In the genomic region with DNA sequence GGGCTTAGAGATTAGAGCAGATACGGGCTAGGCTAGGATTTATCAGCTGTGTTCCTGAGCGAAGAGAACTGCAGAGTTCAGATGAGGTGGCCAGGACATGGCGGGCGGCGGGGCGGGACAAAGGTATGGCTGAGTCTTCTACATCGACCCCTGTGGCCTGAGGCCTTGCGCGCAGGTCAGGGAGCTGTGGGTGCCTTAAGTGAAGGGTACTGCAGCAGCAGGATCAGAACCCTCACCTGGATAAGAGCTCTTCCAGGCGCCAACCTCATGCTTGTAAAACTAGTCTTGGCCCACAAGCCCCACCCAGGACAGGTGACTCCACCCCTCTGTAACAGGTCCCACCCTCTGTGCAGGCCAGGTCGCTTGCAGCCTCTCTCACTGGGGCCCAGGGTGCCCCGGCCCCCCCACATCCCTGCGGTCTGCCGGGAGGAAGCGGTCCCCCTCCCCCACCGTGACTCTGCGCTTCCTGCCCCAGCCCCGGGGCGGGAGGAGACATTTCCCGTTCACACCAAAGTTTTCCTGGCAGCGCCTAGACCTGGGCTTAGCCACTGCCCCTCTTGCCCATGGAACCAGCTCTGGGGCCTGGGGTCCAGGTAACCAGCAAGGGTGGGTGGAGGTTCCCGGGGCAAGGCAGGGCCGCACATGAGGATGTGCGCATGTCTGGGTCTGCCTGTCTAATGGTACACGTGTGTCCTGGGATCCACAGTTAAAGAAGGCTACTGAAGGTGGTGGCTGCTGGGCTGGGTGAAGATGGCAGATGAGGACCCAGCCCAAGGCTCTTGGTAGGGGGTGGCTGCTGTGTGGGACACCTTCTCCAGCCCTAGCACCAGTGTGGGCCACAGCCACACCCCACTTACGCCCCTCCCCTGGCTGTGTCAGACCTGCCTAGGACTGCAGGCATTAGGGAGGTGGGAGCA, we compare ENCODE assay signal across 8 cellular contexts. TPM values are rescaled to one million over a fixed set of nuclear protein-coding genes. Genes with fewer than 3 reads are reported as not detected.
DNase-seq lines count a peak whose midpoint lies in the region; ATAC-seq and TF ChIP-seq lines count a peak whose summit lies in the region.

No MANE protein-coding gene starts in this region.

- H3K27me3 Mint-ChIP-seq in activated CD8-positive, alpha-beta T cell treated with anti-CD3 and anti-CD28 coated beads for 36 hours = no peaks in the 10 kb centered on the region

- H3K36me3 Mint-ChIP-seq in activated CD8-positive, alpha-beta T cell treated with anti-CD3 and anti-CD28 coated beads for 36 hours (ENCODE audit: low read depth) = peaks cover 16% of the 10 kb centered on the region

- peak overlapping the region; percentile 67 for H3K4me3 Mint-ChIP-seq in activated CD8-positive, alpha-beta T cell treated with anti-CD3 and anti-CD28 coated beads for 36 hours

- H3K4me1 Mint-ChIP-seq in activated CD8-positive, alpha-beta T cell treated with anti-CD3 and anti-CD28 coated beads for 36 hours (ENCODE audit: low read depth) = peaks cover 64% of the 10 kb centered on the region

- H2AFZ ChIP-seq in Loucy (ENCODE audit: low read length) = no peak overlapping the region

- DNase-seq in Daoy (ENCODE audit: low read depth) (peak; percentile 63), esophagus squamous epithelium (lab: John Stamatoyannopoulos, UW) (peak; percentile 57), sigmoid colon (no peak), OCI-M2 (lab: John Stamatoyannopoulos, UW; ENCODE audit: unreplicated experiment) (no peak)
- DNase-seq in activated CD8-positive, alpha-beta T cell treated with anti-CD3 and anti-CD28 coated beads for 36 hours = peak; percentile 92
- DNase-seq in stimulated activated CD4-positive, alpha-beta T cell treated with anti-CD3 and anti-CD28 coated beads, Interleukin-15, amount 100 ng/mL, for 1 hour (ENCODE audit: low read depth in 1 of 2, low spot score in 1 of 2) = peak; percentile 68 to 79

- no peaks in the 10 kb centered on the region for H3K27me3 ChIP-seq in Loucy (ENCODE audit: insufficient read depth, low read length, poor library complexity, severe bottlenecking)
- H3K27me3 ChIP-seq in esophagus squamous epithelium = no peaks in the 10 kb centered on the region
- no peaks in the 10 kb centered on the region for H3K27me3 ChIP-seq in sigmoid colon

- H3K27ac ChIP-seq in esophagus squamous epithelium (peak overlapping the region; percentile 81 to 99 (median 91)), sigmoid colon (peak overlapping the region in 1 of 4 donors; percentile 42)

- POLR2A ChIA-PET in activated CD8-positive, alpha-beta T cell treated with anti-CD3 and anti-CD28 coated beads for 36 hours (lab: Charles Lee) = interaction anchor here (0.6 to 3.6 kb wide), 7 partner anchors 9 to 87 kb away, joined by 3 to 21 read pairs (median 4); a partner anchor contains a TSS

- WGBS in esophagus squamous epithelium, 2 donors = 47 to 72% methylated on average over 3 to 8 of the region's 26 CpGs
- 41 to 50% methylated on average over 26 of the region's 26 CpGs for WGBS in sigmoid colon, 2 donors

- H3K4me3 ChIP-seq in Loucy (ENCODE audit: low read length, poor library complexity, severe bottlenecking) (peak overlapping the region; percentile 67), esophagus squamous epithelium (peak overlapping the region in 3 of 4 donors; percentile 10 to 54 (median 18)), sigmoid colon (no peak overlapping the region)

- no peaks in the 10 kb centered on the region for H3K9me3 ChIP-seq in Loucy (ENCODE audit: insufficient read depth, low read depth, low read length)
- H3K9me3 ChIP-seq in esophagus squamous epithelium = no peaks in the 10 kb centered on the region
- H3K9me3 ChIP-seq in sigmoid colon = no peaks in the 10 kb centered on the region

- H3K4me1 ChIP-seq in Loucy (ENCODE audit: insufficient read depth, low read length, poor library complexity, severe bottlenecking) (peaks cover 80% of the 10 kb centered on the region), esophagus squamous epithelium (peaks cover 42 to 85% (median 49%) of the 10 kb centered on the region in 3 donors), sigmoid colon (peaks cover 0 to 8% (median 4%) of the 10 kb centered on the region in 4 donors)

- H4K20me1 ChIP-seq in Loucy (ENCODE audit: insufficient read depth, low read length, poor library complexity, severe bottlenecking) = no peaks in the 10 kb centered on the region

- peak; percentile 60 for ATAC-seq in GM21737 (IDR thresholded peaks at IDR 0.05; ENCODE audit: unreplicated experiment)
- ATAC-seq in activated CD8-positive, alpha-beta T cell treated with anti-CD3 and anti-CD28 coated beads for 36 hours = peak; percentile 98

- peak overlapping the region; percentile 89 for H3K27ac Mint-ChIP-seq in activated CD8-positive, alpha-beta T cell treated with anti-CD3 and anti-CD28 coated beads for 36 hours

- peak overlapping the region; percentile 73 for H3K9ac ChIP-seq in Loucy (ENCODE audit: low read depth, low read length, poor library complexity, severe bottlenecking)

- TF ChIP-seq POLR2A in esophagus squamous epithelium (IDR thresholded peaks at IDR 0.05) = no peak
- TF ChIP-seq POLR2A in sigmoid colon (IDR thresholded peaks at IDR 0.05) = no peak

- no peaks in the 10 kb centered on the region for H3K9me3 Mint-ChIP-seq in activated CD8-positive, alpha-beta T cell treated with anti-CD3 and anti-CD28 coated beads for 36 hours

- H3K9me2 ChIP-seq in Loucy (replicated peaks; ENCODE audit: low read depth, low read length) = no peaks in the 10 kb centered on the region

- intact Hi-C loops in activated CD8-positive, alpha-beta T cell treated with anti-CD3 and anti-CD28 coated beads for 36 hours (cut with micrococcal nuclease) = no loop called here
- intact Hi-C loops in esophagus squamous epithelium (cut with DNase I) = no loop called here
- intact Hi-C loops in sigmoid colon (cut with DNase I) = no loop called here

- H3F3A ChIP-seq in Loucy (ENCODE audit: low read depth) = no peaks in the 10 kb centered on the region

- peaks cover 87% of the 10 kb centered on the region for H3K79me2 ChIP-seq in Loucy (ENCODE audit: insufficient read depth, low read length)

- H3K36me3 ChIP-seq in Loucy (ENCODE audit: insufficient read depth, low read length) (peaks cover 5% of the 10 kb centered on the region; the same call in 1 of the 2 replicates), esophagus squamous epithelium (peaks cover 8 to 53% (median 15%) of the 10 kb centered on the region in 3 donors), sigmoid colon (no peaks in the 10 kb centered on the region)

- CTCF ChIA-PET in activated CD8-positive, alpha-beta T cell treated with anti-CD3 and anti-CD28 coated beads for 36 hours (lab: Charles Lee) = interaction anchor here (0.9 to 2.1 kb wide), 4 partner anchors 10 to 78 kb away, joined by 3 to 5 read pairs (median 4); no protein-coding TSS in a partner anchor

- TF ChIP-seq EP300 in sigmoid colon (IDR thresholded peaks at IDR 0.05) = no peak

- peak overlapping the region; percentile 93 for H3K4me2 ChIP-seq in Loucy (ENCODE audit: low read depth, low read length, poor library complexity, severe bottlenecking)

- TF ChIP-seq CTCF in Loucy (conservative IDR thresholded peaks at IDR 0.05; ENCODE audit: low read length) = no peak
- TF ChIP-seq CTCF in activated CD8-positive, alpha-beta T cell treated with anti-CD3 and anti-CD28 coated beads for 36 hours (IDR thresholded peaks at IDR 0.05) = no peak
- no peak for TF ChIP-seq CTCF in esophagus squamous epithelium (IDR thresholded peaks at IDR 0.05)
- no peak for TF ChIP-seq CTCF in sigmoid colon (IDR thresholded peaks at IDR 0.05)

RNA-seq across cellular contexts. Expression of a gene that starts 8.3 kb away (rescaled TPM):
- 5.0 and 8.3 TPM in 2 replicates for total RNA-seq in Daoy (2014; rRNA removed; shearing (Covaris generic))
- 10 to 100 TPM; 58.9 to 63.7 TPM for total RNA-seq in activated CD8-positive, alpha-beta T cell treated with anti-CD3 and anti-CD28 coated beads for 36 hours
- 100 to 1,000 TPM; 128 to 297 (median 185) TPM for total RNA-seq in esophagus squamous epithelium
- total RNA-seq in sigmoid colon = 10 to 100 TPM in 3 of 4 donors, 1 to 10 TPM in 1; 9.6 to 36.0 (median 13.5) TPM
- 10 to 100 TPM in 2 of 3 donors, 1 to 10 TPM in 1; 7.8 to 88.0 (median 11.3) TPM for polyA plus RNA-seq in sigmoid colon

RNA-seq across cellular contexts. Expression of a gene that starts 11.2 kb away (rescaled TPM):
- total RNA-seq in Daoy (2014; rRNA removed; shearing (Covaris generic)) = 26.2 and 29.1 TPM in 2 replicates
- 10 to 100 TPM; 51.2 to 51.6 TPM for total RNA-seq in activated CD8-positive, alpha-beta T cell treated with anti-CD3 and anti-CD28 coated beads for 36 hours
- total RNA-seq in esophagus squamous epithelium = 10 to 100 TPM; 55.5 to 87.5 (median 67.5) TPM
- total RNA-seq in sigmoid colon = 10 to 100 TPM; 33.1 to 41.0 (median 36.6) TPM
- polyA plus RNA-seq in sigmoid colon = 10 to 100 TPM; 58.9 to 80.9 (median 77.5) TPM

Comparison
In these comparisons a context has a peak if more than half of its experiments do, and no peak if none do; other contexts are left out.
1. DNase-seq: peak in Daoy (single experiment), activated CD8-positive, alpha-beta T cell treated with anti-CD3 and anti-CD28 coated beads for 36 hours (single experiment), esophagus squamous epithelium (single experiment) and stimulated activated CD4-positive, alpha-beta T cell treated with anti-CD3 and anti-CD28 coated beads, Interleukin-15, amount 100 ng/mL, for 1 hour (2 of 2); none in sigmoid colon (single experiment) and OCI-M2 (single experiment).
2. H3K4me3 ChIP-seq: peak in Loucy (single experiment) and esophagus squamous epithelium (3 of 4); none in sigmoid colon (0 of 4).